1 cellular context compared by ENCODE assay signal in the genomic region with DNA sequence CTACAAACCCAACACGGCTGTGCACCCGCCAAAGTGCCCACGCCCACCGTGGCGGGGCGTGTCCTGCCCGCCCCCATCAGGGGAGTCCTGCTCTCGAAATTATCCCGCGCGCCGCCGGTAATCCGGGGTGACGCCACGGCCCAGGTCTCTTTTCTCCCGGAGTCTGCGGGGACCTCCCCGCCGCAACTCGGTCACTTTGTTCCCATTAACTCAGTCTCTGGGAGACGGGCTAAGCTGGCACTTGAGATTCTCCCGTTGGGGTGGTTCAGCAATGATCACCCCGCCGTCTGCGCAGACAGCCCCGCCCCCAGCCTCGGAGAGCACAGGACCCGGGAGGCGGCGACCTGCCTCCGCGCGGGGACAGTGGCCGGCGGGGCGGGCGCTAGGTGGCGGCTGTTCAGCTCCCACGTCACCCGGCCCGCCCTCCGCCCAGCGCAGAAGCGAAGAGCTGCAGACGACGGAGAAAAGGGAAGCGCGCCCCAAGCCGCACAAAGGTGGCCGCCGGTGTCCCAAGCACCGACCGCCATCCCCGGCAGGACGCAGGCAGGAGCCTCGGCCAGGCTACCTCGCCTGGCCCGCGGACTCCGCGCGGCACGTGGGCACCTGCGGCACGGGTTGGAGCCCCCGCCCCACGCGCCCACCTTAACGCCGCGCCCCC.
TF ChIP-seq lines count a peak whose summit lies in the region.

No MANE protein-coding gene starts in this region.

TF ChIP-seq in GM12878, 131 proteins besides CTCF, POLR2A, EP300 and RAD21 (continued from another document and continues in another):
- TF ChIP-seq, protein P1, sequence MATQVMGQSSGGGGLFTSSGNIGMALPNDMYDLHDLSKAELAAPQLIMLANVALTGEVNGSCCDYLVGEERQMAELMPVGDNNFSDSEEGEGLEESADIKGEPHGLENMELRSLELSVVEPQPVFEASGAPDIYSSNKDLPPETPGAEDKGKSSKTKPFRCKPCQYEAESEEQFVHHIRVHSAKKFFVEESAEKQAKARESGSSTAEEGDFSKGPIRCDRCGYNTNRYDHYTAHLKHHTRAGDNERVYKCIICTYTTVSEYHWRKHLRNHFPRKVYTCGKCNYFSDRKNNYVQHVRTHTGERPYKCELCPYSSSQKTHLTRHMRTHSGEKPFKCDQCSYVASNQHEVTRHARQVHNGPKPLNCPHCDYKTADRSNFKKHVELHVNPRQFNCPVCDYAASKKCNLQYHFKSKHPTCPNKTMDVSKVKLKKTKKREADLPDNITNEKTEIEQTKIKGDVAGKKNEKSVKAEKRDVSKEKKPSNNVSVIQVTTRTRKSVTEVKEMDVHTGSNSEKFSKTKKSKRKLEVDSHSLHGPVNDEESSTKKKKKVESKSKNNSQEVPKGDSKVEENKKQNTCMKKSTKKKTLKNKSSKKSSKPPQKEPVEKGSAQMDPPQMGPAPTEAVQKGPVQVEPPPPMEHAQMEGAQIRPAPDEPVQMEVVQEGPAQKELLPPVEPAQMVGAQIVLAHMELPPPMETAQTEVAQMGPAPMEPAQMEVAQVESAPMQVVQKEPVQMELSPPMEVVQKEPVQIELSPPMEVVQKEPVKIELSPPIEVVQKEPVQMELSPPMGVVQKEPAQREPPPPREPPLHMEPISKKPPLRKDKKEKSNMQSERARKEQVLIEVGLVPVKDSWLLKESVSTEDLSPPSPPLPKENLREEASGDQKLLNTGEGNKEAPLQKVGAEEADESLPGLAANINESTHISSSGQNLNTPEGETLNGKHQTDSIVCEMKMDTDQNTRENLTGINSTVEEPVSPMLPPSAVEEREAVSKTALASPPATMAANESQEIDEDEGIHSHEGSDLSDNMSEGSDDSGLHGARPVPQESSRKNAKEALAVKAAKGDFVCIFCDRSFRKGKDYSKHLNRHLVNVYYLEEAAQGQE (IDR thresholded peaks at IDR 0.05; ENCODE audit: low read depth, low read length) = no peak
- TF ChIP-seq ZBED1 (IDR thresholded peaks at IDR 0.05; ENCODE audit: borderline replicate concordance) (no peak), POLR2AphosphoS5 (IDR thresholded peaks at IDR 0.05; ENCODE audit: low read length) (peak; percentile 86), ESRRA (IDR thresholded peaks at IDR 0.05; ENCODE audit: low read length) (no peak), YBX1 (IDR thresholded peaks at IDR 0.05) (no peak), LARP7 (IDR thresholded peaks at IDR 0.05) (no peak; the same call in 1 of the 2 replicates), RB1 (IDR thresholded peaks at IDR 0.05; ENCODE audit: borderline replicate concordance) (peak; percentile 88; the same call in 1 of the 2 replicates), RCOR1 (conservative IDR thresholded peaks at IDR 0.05; ENCODE audit: low read depth, low read length) (no peak), SPI1 (IDR thresholded peaks at IDR 0.05; ENCODE audit: borderline replicate concordance, insufficient read depth, low read depth, low read length) (peak; percentile 84), NBN (IDR thresholded peaks at IDR 0.05) (peak; percentile 90), TBL1XR1 (IDR thresholded peaks at IDR 0.05; ENCODE audit: low read depth, low read length) (0 out of 2 replicates have a peak, but pooled peaks have one; percentile 10), GATAD2B (conservative IDR thresholded peaks at IDR 0.05; ENCODE audit: low read depth) (peak; percentile 57; the same call in 1 of the 2 replicates), NFIC (IDR thresholded peaks at IDR 0.05; ENCODE audit: low read depth, low read length) (no peak), HCFC1 (IDR thresholded peaks at IDR 0.05; ENCODE audit: low read length) (peak; percentile 17; the same call in 1 of the 2 replicates), CHD4 (IDR thresholded peaks at IDR 0.05) (no peak), FOXK2 (IDR thresholded peaks at IDR 0.05) (no peak), TCF12 (IDR thresholded peaks at IDR 0.05; ENCODE audit: low read depth, low read length) (no peak), SIX5 (IDR thresholded peaks at IDR 0.05; ENCODE audit: low read depth, low read length, severe bottlenecking) (no peak), CREM (IDR thresholded peaks at IDR 0.05; ENCODE audit: low read depth) (peak; percentile 79), EZH2 (IDR thresholded peaks at IDR 0.05; ENCODE audit: borderline replicate concordance, control insufficient read depth, low read depth, low read length) (no peak), ZNF384 (IDR thresholded peaks at IDR 0.05; ENCODE audit: borderline replicate concordance, low read depth, low read length) (no peak), STAT3 (IDR thresholded peaks at IDR 0.05; ENCODE audit: low read depth, low read length) (no peak), NR2C1 (IDR thresholded peaks at IDR 0.05) (no peak)
- TF ChIP-seq, protein P2, sequence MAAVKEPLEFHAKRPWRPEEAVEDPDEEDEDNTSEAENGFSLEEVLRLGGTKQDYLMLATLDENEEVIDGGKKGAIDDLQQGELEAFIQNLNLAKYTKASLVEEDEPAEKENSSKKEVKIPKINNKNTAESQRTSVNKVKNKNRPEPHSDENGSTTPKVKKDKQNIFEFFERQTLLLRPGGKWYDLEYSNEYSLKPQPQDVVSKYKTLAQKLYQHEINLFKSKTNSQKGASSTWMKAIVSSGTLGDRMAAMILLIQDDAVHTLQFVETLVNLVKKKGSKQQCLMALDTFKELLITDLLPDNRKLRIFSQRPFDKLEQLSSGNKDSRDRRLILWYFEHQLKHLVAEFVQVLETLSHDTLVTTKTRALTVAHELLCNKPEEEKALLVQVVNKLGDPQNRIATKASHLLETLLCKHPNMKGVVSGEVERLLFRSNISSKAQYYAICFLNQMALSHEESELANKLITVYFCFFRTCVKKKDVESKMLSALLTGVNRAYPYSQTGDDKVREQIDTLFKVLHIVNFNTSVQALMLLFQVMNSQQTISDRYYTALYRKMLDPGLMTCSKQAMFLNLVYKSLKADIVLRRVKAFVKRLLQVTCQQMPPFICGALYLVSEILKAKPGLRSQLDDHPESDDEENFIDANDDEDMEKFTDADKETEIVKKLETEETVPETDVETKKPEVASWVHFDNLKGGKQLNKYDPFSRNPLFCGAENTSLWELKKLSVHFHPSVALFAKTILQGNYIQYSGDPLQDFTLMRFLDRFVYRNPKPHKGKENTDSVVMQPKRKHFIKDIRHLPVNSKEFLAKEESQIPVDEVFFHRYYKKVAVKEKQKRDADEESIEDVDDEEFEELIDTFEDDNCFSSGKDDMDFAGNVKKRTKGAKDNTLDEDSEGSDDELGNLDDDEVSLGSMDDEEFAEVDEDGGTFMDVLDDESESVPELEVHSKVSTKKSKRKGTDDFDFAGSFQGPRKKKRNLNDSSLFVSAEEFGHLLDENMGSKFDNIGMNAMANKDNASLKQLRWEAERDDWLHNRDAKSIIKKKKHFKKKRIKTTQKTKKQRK (IDR thresholded peaks at IDR 0.05; ENCODE audit: low read depth, low read length) = no peak
- TF ChIP-seq, protein P3, sequence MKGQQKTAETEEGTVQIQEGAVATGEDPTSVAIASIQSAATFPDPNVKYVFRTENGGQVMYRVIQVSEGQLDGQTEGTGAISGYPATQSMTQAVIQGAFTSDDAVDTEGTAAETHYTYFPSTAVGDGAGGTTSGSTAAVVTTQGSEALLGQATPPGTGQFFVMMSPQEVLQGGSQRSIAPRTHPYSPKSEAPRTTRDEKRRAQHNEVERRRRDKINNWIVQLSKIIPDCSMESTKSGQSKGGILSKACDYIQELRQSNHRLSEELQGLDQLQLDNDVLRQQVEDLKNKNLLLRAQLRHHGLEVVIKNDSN (IDR thresholded peaks at IDR 0.05; ENCODE audit: borderline replicate concordance, extremely low read length, insufficient read depth, low read depth, low read length) = no peak
- TF ChIP-seq, protein P4, sequence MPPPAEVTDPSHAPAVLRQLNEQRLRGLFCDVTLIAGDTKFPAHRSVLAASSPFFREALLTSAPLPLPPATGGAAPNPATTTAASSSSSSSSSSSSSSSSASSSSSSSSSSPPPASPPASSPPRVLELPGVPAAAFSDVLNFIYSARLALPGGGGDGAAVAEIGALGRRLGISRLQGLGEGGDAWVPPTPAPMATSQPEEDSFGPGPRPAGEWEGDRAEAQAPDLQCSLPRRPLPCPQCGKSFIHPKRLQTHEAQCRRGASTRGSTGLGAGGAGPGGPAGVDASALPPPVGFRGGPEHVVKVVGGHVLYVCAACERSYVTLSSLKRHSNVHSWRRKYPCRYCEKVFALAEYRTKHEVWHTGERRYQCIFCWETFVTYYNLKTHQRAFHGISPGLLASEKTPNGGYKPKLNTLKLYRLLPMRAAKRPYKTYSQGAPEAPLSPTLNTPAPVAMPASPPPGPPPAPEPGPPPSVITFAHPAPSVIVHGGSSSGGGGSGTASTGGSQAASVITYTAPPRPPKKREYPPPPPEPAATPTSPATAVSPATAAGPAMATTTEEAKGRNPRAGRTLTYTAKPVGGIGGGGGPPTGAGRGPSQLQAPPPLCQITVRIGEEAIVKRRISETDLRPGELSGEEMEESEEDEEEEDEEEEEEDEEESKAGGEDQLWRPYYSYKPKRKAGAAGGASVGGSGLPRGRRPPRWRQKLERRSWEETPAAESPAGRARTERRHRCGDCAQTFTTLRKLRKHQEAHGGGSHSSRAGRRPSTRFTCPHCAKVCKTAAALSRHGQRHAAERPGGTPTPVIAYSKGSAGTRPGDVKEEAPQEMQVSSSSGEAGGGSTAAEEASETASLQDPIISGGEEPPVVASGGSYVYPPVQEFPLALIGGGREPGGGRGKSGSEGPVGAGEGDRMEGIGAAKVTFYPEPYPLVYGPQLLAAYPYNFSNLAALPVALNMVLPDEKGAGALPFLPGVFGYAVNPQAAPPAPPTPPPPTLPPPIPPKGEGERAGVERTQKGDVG (CRISPR knock-in tag; IDR thresholded peaks at IDR 0.05) = no peak
- TF ChIP-seq, protein P5, sequence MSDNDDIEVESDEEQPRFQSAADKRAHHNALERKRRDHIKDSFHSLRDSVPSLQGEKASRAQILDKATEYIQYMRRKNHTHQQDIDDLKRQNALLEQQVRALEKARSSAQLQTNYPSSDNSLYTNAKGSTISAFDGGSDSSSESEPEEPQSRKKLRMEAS (IDR thresholded peaks at IDR 0.05; ENCODE audit: low read depth, low read length) = no peak
- TF ChIP-seq, protein P6, sequence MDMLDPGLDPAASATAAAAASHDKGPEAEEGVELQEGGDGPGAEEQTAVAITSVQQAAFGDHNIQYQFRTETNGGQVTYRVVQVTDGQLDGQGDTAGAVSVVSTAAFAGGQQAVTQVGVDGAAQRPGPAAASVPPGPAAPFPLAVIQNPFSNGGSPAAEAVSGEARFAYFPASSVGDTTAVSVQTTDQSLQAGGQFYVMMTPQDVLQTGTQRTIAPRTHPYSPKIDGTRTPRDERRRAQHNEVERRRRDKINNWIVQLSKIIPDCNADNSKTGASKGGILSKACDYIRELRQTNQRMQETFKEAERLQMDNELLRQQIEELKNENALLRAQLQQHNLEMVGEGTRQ (IDR thresholded peaks at IDR 0.05; ENCODE audit: borderline replicate concordance, low read depth, low read length) = no peak
- TF ChIP-seq, protein P7, sequence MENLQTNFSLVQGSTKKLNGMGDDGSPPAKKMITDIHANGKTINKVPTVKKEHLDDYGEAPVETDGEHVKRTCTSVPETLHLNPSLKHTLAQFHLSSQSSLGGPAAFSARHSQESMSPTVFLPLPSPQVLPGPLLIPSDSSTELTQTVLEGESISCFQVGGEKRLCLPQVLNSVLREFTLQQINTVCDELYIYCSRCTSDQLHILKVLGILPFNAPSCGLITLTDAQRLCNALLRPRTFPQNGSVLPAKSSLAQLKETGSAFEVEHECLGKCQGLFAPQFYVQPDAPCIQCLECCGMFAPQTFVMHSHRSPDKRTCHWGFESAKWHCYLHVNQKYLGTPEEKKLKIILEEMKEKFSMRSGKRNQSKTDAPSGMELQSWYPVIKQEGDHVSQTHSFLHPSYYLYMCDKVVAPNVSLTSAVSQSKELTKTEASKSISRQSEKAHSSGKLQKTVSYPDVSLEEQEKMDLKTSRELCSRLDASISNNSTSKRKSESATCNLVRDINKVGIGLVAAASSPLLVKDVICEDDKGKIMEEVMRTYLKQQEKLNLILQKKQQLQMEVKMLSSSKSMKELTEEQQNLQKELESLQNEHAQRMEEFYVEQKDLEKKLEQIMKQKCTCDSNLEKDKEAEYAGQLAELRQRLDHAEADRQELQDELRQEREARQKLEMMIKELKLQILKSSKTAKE (IDR thresholded peaks at IDR 0.05; ENCODE audit: low read depth, poor library complexity, severe bottlenecking) = peak; percentile 46
- TF ChIP-seq, protein P8, sequence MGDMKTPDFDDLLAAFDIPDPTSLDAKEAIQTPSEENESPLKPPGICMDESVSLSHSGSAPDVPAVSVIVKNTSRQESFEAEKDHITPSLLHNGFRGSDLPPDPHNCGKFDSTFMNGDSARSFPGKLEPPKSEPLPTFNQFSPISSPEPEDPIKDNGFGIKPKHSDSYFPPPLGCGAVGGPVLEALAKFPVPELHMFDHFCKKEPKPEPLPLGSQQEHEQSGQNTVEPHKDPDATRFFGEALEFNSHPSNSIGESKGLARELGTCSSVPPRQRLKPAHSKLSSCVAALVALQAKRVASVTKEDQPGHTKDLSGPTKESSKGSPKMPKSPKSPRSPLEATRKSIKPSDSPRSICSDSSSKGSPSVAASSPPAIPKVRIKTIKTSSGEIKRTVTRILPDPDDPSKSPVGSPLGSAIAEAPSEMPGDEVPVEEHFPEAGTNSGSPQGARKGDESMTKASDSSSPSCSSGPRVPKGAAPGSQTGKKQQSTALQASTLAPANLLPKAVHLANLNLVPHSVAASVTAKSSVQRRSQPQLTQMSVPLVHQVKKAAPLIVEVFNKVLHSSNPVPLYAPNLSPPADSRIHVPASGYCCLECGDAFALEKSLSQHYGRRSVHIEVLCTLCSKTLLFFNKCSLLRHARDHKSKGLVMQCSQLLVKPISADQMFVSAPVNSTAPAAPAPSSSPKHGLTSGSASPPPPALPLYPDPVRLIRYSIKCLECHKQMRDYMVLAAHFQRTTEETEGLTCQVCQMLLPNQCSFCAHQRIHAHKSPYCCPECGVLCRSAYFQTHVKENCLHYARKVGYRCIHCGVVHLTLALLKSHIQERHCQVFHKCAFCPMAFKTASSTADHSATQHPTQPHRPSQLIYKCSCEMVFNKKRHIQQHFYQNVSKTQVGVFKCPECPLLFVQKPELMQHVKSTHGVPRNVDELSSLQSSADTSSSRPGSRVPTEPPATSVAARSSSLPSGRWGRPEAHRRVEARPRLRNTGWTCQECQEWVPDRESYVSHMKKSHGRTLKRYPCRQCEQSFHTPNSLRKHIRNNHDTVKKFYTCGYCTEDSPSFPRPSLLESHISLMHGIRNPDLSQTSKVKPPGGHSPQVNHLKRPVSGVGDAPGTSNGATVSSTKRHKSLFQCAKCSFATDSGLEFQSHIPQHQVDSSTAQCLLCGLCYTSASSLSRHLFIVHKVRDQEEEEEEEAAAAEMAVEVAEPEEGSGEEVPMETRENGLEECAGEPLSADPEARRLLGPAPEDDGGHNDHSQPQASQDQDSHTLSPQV (IDR thresholded peaks at IDR 0.05) = no peak
- TF ChIP-seq, protein P9, sequence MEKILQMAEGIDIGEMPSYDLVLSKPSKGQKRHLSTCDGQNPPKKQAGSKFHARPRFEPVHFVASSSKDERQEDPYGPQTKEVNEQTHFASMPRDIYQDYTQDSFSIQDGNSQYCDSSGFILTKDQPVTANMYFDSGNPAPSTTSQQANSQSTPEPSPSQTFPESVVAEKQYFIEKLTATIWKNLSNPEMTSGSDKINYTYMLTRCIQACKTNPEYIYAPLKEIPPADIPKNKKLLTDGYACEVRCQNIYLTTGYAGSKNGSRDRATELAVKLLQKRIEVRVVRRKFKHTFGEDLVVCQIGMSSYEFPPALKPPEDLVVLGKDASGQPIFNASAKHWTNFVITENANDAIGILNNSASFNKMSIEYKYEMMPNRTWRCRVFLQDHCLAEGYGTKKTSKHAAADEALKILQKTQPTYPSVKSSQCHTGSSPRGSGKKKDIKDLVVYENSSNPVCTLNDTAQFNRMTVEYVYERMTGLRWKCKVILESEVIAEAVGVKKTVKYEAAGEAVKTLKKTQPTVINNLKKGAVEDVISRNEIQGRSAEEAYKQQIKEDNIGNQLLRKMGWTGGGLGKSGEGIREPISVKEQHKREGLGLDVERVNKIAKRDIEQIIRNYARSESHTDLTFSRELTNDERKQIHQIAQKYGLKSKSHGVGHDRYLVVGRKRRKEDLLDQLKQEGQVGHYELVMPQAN (conservative IDR thresholded peaks at IDR 0.05) = peak; percentile 73; the same call in 1 of the 2 replicates
